In genomic region chrX:38335382-38335781, GRCh38 we compare ENCODE assay signal across 15 cellular contexts. TPM values are rescaled to one million over a fixed set of nuclear protein-coding genes. Genes with fewer than 3 reads are reported as not detected.
DNase-seq lines count a peak whose midpoint lies in the region; ATAC-seq and TF ChIP-seq lines count a peak whose summit lies in the region.
"Had no signal": no experiment of that assay in that cellular context is flagged by ENCODE, and none has a peak within 500 bp of the region (broad histone marks: within the 10 kb centered on the region; RNA-seq: fewer than 3 reads in every experiment).

No MANE protein-coding gene starts in this region.

- no peaks in the 10 kb centered on the region for H3K9me3 ChIP-seq in AG04450 (ENCODE audit: control insufficient read depth, insufficient read depth, low read length)
- no peaks in the 10 kb centered on the region for H3K9me3 ChIP-seq in WERI-Rb-1 (ENCODE audit: severe bottlenecking)

- DNase-seq in AG04450 (ENCODE audit: low read depth, low spot score) (no peak), WERI-Rb-1 (no peak), left colon (no peak), NCI-H1436 (lab: John Stamatoyannopoulos, UW) (no peak)
- no peak for DNase-seq in activated CD4-positive, alpha-beta T cell treated with anti-CD3 and anti-CD28 coated beads, Interleukin-2, amount 50 U/mL, for 48 hours
- DNase-seq: stimulated activated naive CD8-positive, alpha-beta T cell treated with anti-CD3 and anti-CD28 coated beads, Interleukin-15, amount 100 ng/mL, for 72 hours; SW 1271 had no signal

- ATAC-seq in left colon: peak; percentile 66
- no peak for ATAC-seq in HG03139 (IDR thresholded peaks at IDR 0.05; ENCODE audit: unreplicated experiment)
- no peak for ATAC-seq in GM18858 (IDR thresholded peaks at IDR 0.05; ENCODE audit: unreplicated experiment)
- ATAC-seq: activated CD4-positive, CD25-positive, alpha-beta regulatory T cell treated with anti-CD3 and anti-CD28 coated beads, Interleukin-2, amount 50 U/mL, for 24 hours; natural killer cell treated with Interleukin-12 subunit alpha and Interleukin-12 subunit beta and Interleukin-15 and Interleukin-18, amount 100 ng/mL, for 72 hours; sciatic nerve; stimulated activated naive CD8-positive, alpha-beta T cell treated with anti-CD3 and anti-CD28 coated beads, Interleukin-15, amount 100 ng/mL, for 72 hours had no signal

- H3K27ac ChIP-seq in AG04450 (ENCODE audit: low read depth, low read length) (no peak overlapping the region), WERI-Rb-1 (no peak overlapping the region)

- H3K27me3 ChIP-seq in AG04450 (ENCODE audit: control insufficient read depth, insufficient read depth, low read length) (no peaks in the 10 kb centered on the region), WERI-Rb-1 (ENCODE audit: insufficient read depth, low read depth, severe bottlenecking) (no peaks in the 10 kb centered on the region)

- no peaks in the 10 kb centered on the region for H3K36me3 ChIP-seq in WERI-Rb-1

- TF ChIP-seq CTCF in AG04450 (IDR thresholded peaks at IDR 0.05; ENCODE audit: low read depth, low read length) (0 out of 2 replicates have a peak, but pooled peaks have one; percentile 4), GM12873 (IDR thresholded peaks at IDR 0.05; ENCODE audit: insufficient read depth, low read depth, low read length, missing control alignments) (peak; percentile 1), WERI-Rb-1 (IDR thresholded peaks at IDR 0.05; ENCODE audit: low read depth, low read length) (peak; percentile 17; the same call in 1 of the 2 replicates)

- intact Hi-C loops in left colon (cut with DNase I, micrococcal nuclease): no loop called here

- no peak overlapping the region for H3K4me3 ChIP-seq in AG04450 (ENCODE audit: low read depth, low read length)
- no peak overlapping the region for H3K4me3 ChIP-seq in WERI-Rb-1 (ENCODE audit: low read depth, low read length)

- POLR2A ChIA-PET in AG04450 (lab: Yijun Ruan, JAX): no interaction called here

- CTCF ChIA-PET in AG04450 (lab: Charles Lee): no interaction called here

RNA-seq across cellular contexts. Expression of gene RPGR, which starts 8.1 kb away (rescaled TPM):
- 1.3 and 2.0 TPM in 2 replicates for polyA plus RNA-seq in AG04450 (2011; rRNA removed)
- polyA minus RNA-seq in AG04450 (2011; rRNA and poly(A)+ RNA removed): 0.69 and 2.2 TPM in 2 replicates
- 10 to 100 TPM in 1 of 2 donors, 1 to 10 TPM in 1; 7.8 to 14.1 TPM for total RNA-seq in left colon

RNA-seq across cellular contexts. Expression of gene OTC, which starts 17.0 kb away (rescaled TPM):
- polyA plus RNA-seq in AG04450 (2011; rRNA removed): not detected in 2 replicates
- not detected in 2 replicates for polyA minus RNA-seq in AG04450 (2011; rRNA and poly(A)+ RNA removed)
- 1 to 10 TPM; 1.5 to 5.8 TPM for total RNA-seq in left colon
- total RNA-seq: glomerular endothelial cell; natural killer cell treated with Interleukin-12 subunit alpha and Interleukin-12 subunit beta and Interleukin-15 and Interleukin-18, amount 100 ng/mL, for 72 hours had no signal
- polyA plus RNA-seq: CD14-positive monocyte had no signal
